Comparison of ENCODE assay signal across 23 cellular contexts in genomic region chr4:183431614-183432013, GRCh38. TPM values are rescaled to one million over a fixed set of nuclear protein-coding genes. Genes with fewer than 3 reads are reported as not detected.
DNase-seq lines count a peak whose midpoint lies in the region; ATAC-seq and TF ChIP-seq lines count a peak whose summit lies in the region.
"Had no signal": no experiment of that assay in that cellular context is flagged by ENCODE, and none has a peak within 500 bp of the region (broad histone marks: within the 10 kb centered on the region; RNA-seq: fewer than 3 reads in every experiment).

No MANE protein-coding gene starts in this region.

- no peak for TF ChIP-seq CTCF in neural progenitor cell (IDR thresholded peaks at IDR 0.05)

- no peak overlapping the region for H3K4me3 ChIP-seq in CD4-positive, alpha-beta memory T cell (ENCODE audit: low read length in 2 of 2)
- H3K4me3 ChIP-seq in neural progenitor cell: no peak overlapping the region
- H3K4me3 ChIP-seq: GM23248 had no signal

- H3K27ac Mint-ChIP-seq in activated naive CD8-positive, alpha-beta T cell: peak overlapping the region; percentile 79
- no peak overlapping the region for H3K27ac Mint-ChIP-seq in activated naive CD8-positive, alpha-beta T cell treated with anti-CD3 and anti-CD28 coated beads, Interleukin-2, amount 50 U/mL, for 24 hours
- H3K27ac Mint-ChIP-seq in CD4-positive, alpha-beta memory T cell: peak overlapping the region in 6 of 7 donors; percentile 24 to 94 (median 86)
- peak overlapping the region; percentile 83 to 89 for H3K27ac Mint-ChIP-seq in T-cell
- H3K27ac Mint-ChIP-seq in neural progenitor cell: peak overlapping the region; percentile 29
- H3K27ac Mint-ChIP-seq: IgD-negative memory B cell had no signal

- H3K4me3 Mint-ChIP-seq in activated naive CD8-positive, alpha-beta T cell: peak overlapping the region; percentile 49
- no peak overlapping the region for H3K4me3 Mint-ChIP-seq in activated naive CD8-positive, alpha-beta T cell treated with anti-CD3 and anti-CD28 coated beads, Interleukin-2, amount 50 U/mL, for 24 hours
- peak overlapping the region in 1 of 8 donors; percentile 88 for H3K4me3 Mint-ChIP-seq in CD4-positive, alpha-beta memory T cell
- H3K4me3 Mint-ChIP-seq in T-cell: peak overlapping the region in 2 of 3 donors; percentile 10 to 71
- H3K4me3 Mint-ChIP-seq in neural progenitor cell: no peak overlapping the region
- H3K4me3 Mint-ChIP-seq: CD14-positive monocyte, IgD-negative memory B cell had no signal

- CTCF ChIA-PET in CD4-positive, alpha-beta memory T cell (lab: Charles Lee; ENCODE audit: partially characterized antibody): interaction anchor here (1.3 to 4.2 kb wide), 3 partner anchors 12 to 29 kb away, joined by 5 to 21 read pairs (median 18); partner anchors contain the start of gene CDKN2AIP
- CTCF ChIA-PET in T-cell (lab: Charles Lee): interaction anchor here in 1 of 2 donors (0.7 to 0.8 kb wide), 2 partner anchors 12 to 23 kb away, joined by 3 read pairs; no protein-coding TSS in a partner anchor

- no peaks in the 10 kb centered on the region for H3K27me3 Mint-ChIP-seq in activated naive CD8-positive, alpha-beta T cell
- H3K27me3 Mint-ChIP-seq in activated naive CD8-positive, alpha-beta T cell treated with anti-CD3 and anti-CD28 coated beads, Interleukin-2, amount 50 U/mL, for 24 hours: no peaks in the 10 kb centered on the region
- no peaks in the 10 kb centered on the region for H3K27me3 Mint-ChIP-seq in CD4-positive, alpha-beta memory T cell
- H3K27me3 Mint-ChIP-seq in T-cell (no peaks in the 10 kb centered on the region), neural progenitor cell (ENCODE audit: insufficient read depth, low read depth) (peaks cover 13% of the 10 kb centered on the region)

- peaks cover 31% of the 10 kb centered on the region for H3K4me1 Mint-ChIP-seq in activated naive CD8-positive, alpha-beta T cell (ENCODE audit: low read depth)
- peaks cover 26% of the 10 kb centered on the region for H3K4me1 Mint-ChIP-seq in activated naive CD8-positive, alpha-beta T cell treated with anti-CD3 and anti-CD28 coated beads, Interleukin-2, amount 50 U/mL, for 24 hours
- H3K4me1 Mint-ChIP-seq in CD4-positive, alpha-beta memory T cell: peaks cover 17 to 44% (median 35%) of the 10 kb centered on the region in 4 donors
- H3K4me1 Mint-ChIP-seq in T-cell: peaks cover 38 to 47% (median 41%) of the 10 kb centered on the region in 3 donors
- H3K4me1 Mint-ChIP-seq in neural progenitor cell: peaks cover 35% of the 10 kb centered on the region

- POLR2A ChIA-PET in CD4-positive, alpha-beta memory T cell (lab: Charles Lee; ENCODE audit: partially characterized antibody): interaction anchor here (0.9 to 3.8 kb wide), 3 partner anchors 12 to 75 kb away, joined by 3 to 95 read pairs (median 6); partner anchors contain the start of genes CDKN2AIP and ING2
- POLR2A ChIA-PET in T-cell (lab: Charles Lee): no interaction called here

- H2AFZ ChIP-seq in neural progenitor cell (replicated peaks): no peak overlapping the region

- H3K27ac ChIP-seq in CD4-positive, alpha-beta memory T cell (ENCODE audit: low read depth, low read length): no peak overlapping the region
- no peak overlapping the region for H3K27ac ChIP-seq in neural progenitor cell
- H3K27ac ChIP-seq: GM23248 had no signal

- no peak overlapping the region for H3K4me2 ChIP-seq in neural progenitor cell

- H3K36me3 ChIP-seq in CD4-positive, alpha-beta memory T cell (ENCODE audit: insufficient read depth, low read length): no peaks in the 10 kb centered on the region
- no peaks in the 10 kb centered on the region for H3K36me3 ChIP-seq in neural progenitor cell

- intact Hi-C loops in CD4-positive, alpha-beta memory T cell (cut with micrococcal nuclease): no loop called here

- no peak for ATAC-seq in activated naive CD8-positive, alpha-beta T cell treated with anti-CD3 and anti-CD28 coated beads, Interleukin-2, amount 50 U/mL, for 24 hours
- no peak for ATAC-seq in T-cell (replicated peaks in 1 of 4)
- ATAC-seq: Right ventricle myocardium inferior had no signal

- H3K4me1 ChIP-seq in CD4-positive, alpha-beta memory T cell (ENCODE audit: insufficient read depth, low read length): peaks cover 35% of the 10 kb centered on the region
- H3K4me1 ChIP-seq in neural progenitor cell: peaks cover 10% of the 10 kb centered on the region
- H3K4me1 ChIP-seq: Caco-2 had no signal

- peaks cover 27% of the 10 kb centered on the region for H3F3A ChIP-seq in neural progenitor cell (ENCODE audit: low read depth)

- H3K79me2 ChIP-seq in neural progenitor cell (ENCODE audit: low read depth): no peaks in the 10 kb centered on the region

- H3K9ac ChIP-seq in neural progenitor cell: no peak overlapping the region
- H3K9ac ChIP-seq: GM23248 had no signal

- no peaks in the 10 kb centered on the region for H3K36me3 Mint-ChIP-seq in activated naive CD8-positive, alpha-beta T cell
- no peaks in the 10 kb centered on the region for H3K36me3 Mint-ChIP-seq in activated naive CD8-positive, alpha-beta T cell treated with anti-CD3 and anti-CD28 coated beads, Interleukin-2, amount 50 U/mL, for 24 hours (ENCODE audit: low read depth)
- H3K36me3 Mint-ChIP-seq in CD4-positive, alpha-beta memory T cell: no peaks in the 10 kb centered on the region
- H3K36me3 Mint-ChIP-seq in T-cell (no peaks in the 10 kb centered on the region), neural progenitor cell (peaks cover 4% of the 10 kb centered on the region)
- H3K36me3 Mint-ChIP-seq: CD14-positive monocyte, IgD-negative memory B cell had no signal

- no peak for DNase-seq in activated naive CD8-positive, alpha-beta T cell treated with anti-CD3 and anti-CD28 coated beads, Interleukin-2, amount 50 U/mL, for 24 hours
- no peak for DNase-seq in CD4-positive, alpha-beta memory T cell
- DNase-seq in T-cell: no peak
- DNase-seq in neural progenitor cell (ENCODE audit: low spot score): no peak
- no peak for DNase-seq in NCI-H187 (lab: John Stamatoyannopoulos, UW)
- no peak for DNase-seq in OCI-M1 (lab: John Stamatoyannopoulos, UW)
- DNase-seq: ACHN, Caco-2, DMS153, GDM1, GM23248, HCEC 1CT, Karpas-422, NCI-H1092, NCI-H1436 treated with DMSO at 0.1 percent for 48 hours, NCI-H2029 treated with DMSO at 0.1 percent for 48 hours, NCI-H2171, NCI-H446 treated with DMSO at 0.1 percent for 48 hours, NCI-H69 had no signal

- no peaks in the 10 kb centered on the region for H4K20me1 ChIP-seq in neural progenitor cell (ENCODE audit: low read depth)

- H3K9me3 ChIP-seq in CD4-positive, alpha-beta memory T cell (ENCODE audit: control insufficient read depth in 1 of 2, low read length in 2 of 2): no peaks in the 10 kb centered on the region
- H3K9me3 ChIP-seq in neural progenitor cell (ENCODE audit: low read depth): no peaks in the 10 kb centered on the region
- H3K9me3 ChIP-seq: Caco-2 had no signal

- H3K9me3 Mint-ChIP-seq in activated naive CD8-positive, alpha-beta T cell (ENCODE audit: low read depth): no peaks in the 10 kb centered on the region
- H3K9me3 Mint-ChIP-seq in activated naive CD8-positive, alpha-beta T cell treated with anti-CD3 and anti-CD28 coated beads, Interleukin-2, amount 50 U/mL, for 24 hours: no peaks in the 10 kb centered on the region
- H3K9me3 Mint-ChIP-seq in CD4-positive, alpha-beta memory T cell: no peaks in the 10 kb centered on the region
- H3K9me3 Mint-ChIP-seq in T-cell (no peaks in the 10 kb centered on the region), neural progenitor cell (peaks cover 11% of the 10 kb centered on the region)
- H3K9me3 Mint-ChIP-seq: IgD-negative memory B cell had no signal

- no peaks in the 10 kb centered on the region for H3K27me3 ChIP-seq in CD4-positive, alpha-beta memory T cell (ENCODE audit: insufficient read depth, low read length)
- H3K27me3 ChIP-seq in neural progenitor cell: no peaks in the 10 kb centered on the region

RNA-seq across cellular contexts. Expression of gene CDKN2AIP, which starts 12.8 kb away (rescaled TPM):
- total RNA-seq in CD4-positive, alpha-beta memory T cell: 10 to 100 TPM; 48.3 to 51.1 TPM
- 10 to 100 TPM; 18.9 to 40.7 TPM for polyA plus RNA-seq in CD4-positive, alpha-beta memory T cell
- total RNA-seq in T-cell (10 to 100 TPM; 33.0 to 46.6 (median 42.7) TPM), neural progenitor cell (ENCODE audit: low replicate concordance) (35.3 and 38.1 TPM in 2 replicates)

Comparison
In these comparisons a context has a peak if more than half of its experiments do, and no peak if none do; other contexts are left out.
1. H3K4me3 Mint-ChIP-seq: peak in activated naive CD8-positive, alpha-beta T cell (single experiment) and T-cell (2 of 3); none in activated naive CD8-positive, alpha-beta T cell treated with anti-CD3 and anti-CD28 coated beads, Interleukin-2, amount 50 U/mL, for 24 hours (single experiment) and neural progenitor cell (single experiment).